In genomic region chr13:50635504-50635903, GRCh38 we compare ENCODE assay signal across 8 cellular contexts.
A peak's percentile ranks its signal among the peaks of the same experiment; 100 is the strongest.
DNase-seq lines count a peak whose midpoint lies in the region; ATAC-seq, FAIRE-seq and TF ChIP-seq lines count a peak whose summit lies in the region.

No MANE protein-coding gene starts in this region.

- TF ChIP-seq RAD21 in liver (IDR thresholded peaks at IDR 0.05) (peak; percentile 22 to 28), HepG2 (CRISPR knock-in tag; IDR thresholded peaks at IDR 0.05) (no peak)

- H3K79me2 ChIP-seq in HepG2 (ENCODE audit: insufficient read depth, low read length): no peaks in the 10 kb centered on the region

- H3K4me1 ChIP-seq in liver (ENCODE audit: control insufficient read depth in 4 of 4, insufficient read depth in 4 of 4, low read length in 3 of 4) (no peaks in the 10 kb centered on the region), HepG2 (ENCODE audit: insufficient read depth, low read length) (no peaks in the 10 kb centered on the region), transverse colon (no peaks in the 10 kb centered on the region)

- no TSS peak for BruUV-seq in HepG2 (replicated peaks; lab: Mats Ljungman, UMichigan)

- WGBS in liver: 35% methylated on average over 3 of the region's 3 CpGs
- WGBS in HepG2 (ENCODE audit: low lambda C conversion rate): 98% methylated on average over 3 of the region's 3 CpGs
- 43 to 59% methylated on average over 3 of the region's 3 CpGs for WGBS in transverse colon (ENCODE audit: low coverage in 1 of 2), 2 donors

- H3K27me3 Mint-ChIP-seq in activated T-cell treated with anti-CD3 and anti-CD28 coated beads, Interleukin-2, amount 50 U/mL, for 24 hours: no peaks in the 10 kb centered on the region

- no peak overlapping the region for H3K4me3 Mint-ChIP-seq in activated T-cell treated with anti-CD3 and anti-CD28 coated beads, Interleukin-2, amount 50 U/mL, for 24 hours

- H3K9me3 Mint-ChIP-seq in activated T-cell treated with anti-CD3 and anti-CD28 coated beads, Interleukin-2, amount 50 U/mL, for 24 hours: no peaks in the 10 kb centered on the region

- no peak for DNase-seq in HepG2 (ENCODE audit: low spot score)
- DNase-seq in MV-4-11 (lab: John Stamatoyannopoulos, UW): peak; percentile 99
- no peak for DNase-seq in Right ventricle myocardium superior
- DNase-seq in transverse colon: peak; percentile 18
- no peak for DNase-seq in activated T-cell treated with anti-CD3 and anti-CD28 coated beads, Interleukin-2, amount 50 U/mL, for 24 hours
- DNase-seq in dorsolateral prefrontal cortex: no peak

- ATAC-seq in HepG2: no peak
- ATAC-seq in Right ventricle myocardium superior (ENCODE audit: poor library complexity): peak; percentile 95
- no peak for ATAC-seq in HG03521 (IDR thresholded peaks at IDR 0.05; ENCODE audit: unreplicated experiment)

- H2AFZ ChIP-seq in HepG2 (ENCODE audit: low read length): no peak overlapping the region

- no peak for TF ChIP-seq CTCF in liver (IDR thresholded peaks at IDR 0.05; ENCODE audit: low read depth, low read length, missing input control)
- no peak for TF ChIP-seq CTCF in HepG2 (CRISPR knock-in tag; IDR thresholded peaks at IDR 0.05)
- no peak for TF ChIP-seq CTCF in transverse colon (IDR thresholded peaks at IDR 0.05)
- no peak for TF ChIP-seq CTCF in dorsolateral prefrontal cortex (IDR thresholded peaks at IDR 0.05 in 54 of 56, conservative IDR thresholded peaks at IDR 0.05 in 2 of 56; ENCODE audit: low read depth in 1 of 56, partially characterized antibody in 56 of 56)

- peaks cover 3% of the 10 kb centered on the region for H3K4me1 Mint-ChIP-seq in activated T-cell treated with anti-CD3 and anti-CD28 coated beads, Interleukin-2, amount 50 U/mL, for 24 hours (ENCODE audit: low read depth)

- H4K20me1 ChIP-seq in HepG2 (ENCODE audit: insufficient read depth, low read length): no peaks in the 10 kb centered on the region

- CTCF ChIA-PET in HepG2 (lab: Yijun Ruan, JAX; ENCODE audit: low intra/inter-chr PET ratio, low total read pairs): interaction anchor here (0.6 kb wide), 1 partner anchor 189 kb away, joined by 5 read pairs; no protein-coding TSS in a partner anchor

- TF ChIP-seq EP300 in HepG2 (IDR thresholded peaks at IDR 0.05; ENCODE audit: low read depth in 2 of 2, low read length in 2 of 2) (no peak), HepG2 (CRISPR knock-in tag; IDR thresholded peaks at IDR 0.05; ENCODE audit: borderline replicate concordance) (no peak), transverse colon (IDR thresholded peaks at IDR 0.05; ENCODE audit: low read depth) (no peak)

- H3K27ac ChIP-seq in liver (ENCODE audit: low read depth in 1 of 2, low read length in 2 of 2) (peak overlapping the region in 1 of 2 donors; percentile 19), HepG2 (ENCODE audit: extremely low read length, insufficient read depth, low read length) (no peak overlapping the region), transverse colon (peak overlapping the region in 2 of 4 donors; percentile 2 to 49), dorsolateral prefrontal cortex (peak overlapping the region in 13 of 59 donors; percentile 4 to 64 (median 25))

- no peak for FAIRE-seq in HepG2 (lab: Jason Lieb, UNC)

- H3K36me3 ChIP-seq in liver (ENCODE audit: control insufficient read depth in 4 of 4, insufficient read depth in 3 of 4, low read depth in 1 of 4, low read length in 3 of 4) (no peaks in the 10 kb centered on the region), HepG2 (replicated peaks in 1 of 2; ENCODE audit: control insufficient read depth in 1 of 2, insufficient read depth in 2 of 2, low read length in 2 of 2) (no peaks in the 10 kb centered on the region), transverse colon (no peaks in the 10 kb centered on the region)

- H3K4me2 ChIP-seq in HepG2 (ENCODE audit: low read depth, low read length): no peak overlapping the region

- H3K27ac Mint-ChIP-seq in activated T-cell treated with anti-CD3 and anti-CD28 coated beads, Interleukin-2, amount 50 U/mL, for 24 hours: no peak overlapping the region

- no peaks in the 10 kb centered on the region for H3K9me3 ChIP-seq in liver (ENCODE audit: control insufficient read depth in 4 of 4, low read length in 3 of 4)
- H3K9me3 ChIP-seq in HepG2 (ENCODE audit: low read length): no peaks in the 10 kb centered on the region
- H3K9me3 ChIP-seq in transverse colon: no peaks in the 10 kb centered on the region

- POLR2A ChIA-PET in HepG2 (lab: Yijun Ruan, JAX): no interaction called here

- TF ChIP-seq POLR2A in HepG2 (IDR thresholded peaks at IDR 0.05; ENCODE audit: insufficient read depth in 1 of 2, low read depth in 2 of 2, low read length in 2 of 2) (no peak), transverse colon (IDR thresholded peaks at IDR 0.05) (no peak)

- in situ Hi-C loops in HepG2 (cut with HindIII; ENCODE audit: extremely low pct_ligation_motif_present, low pct_unique_long_range_greater_than_20kb): no loop called here
- in situ Hi-C loops in transverse colon (cut with MboI; ENCODE audit: low pct_ligation_motif_present in 1 of 4, low pct_unique_long_range_greater_than_20kb in 1 of 4, low sequenced_read_pairs in 3 of 4): no loop called here

- intact Hi-C loops in HepG2 (cut with micrococcal nuclease; ENCODE audit: unreplicated experiment): no loop called here
- intact Hi-C loops in Right ventricle myocardium superior (cut with DNase I): no loop called here
- intact Hi-C loops in transverse colon (cut with DNase I; ENCODE audit: low total_unique reads): no loop called here
- intact Hi-C loops in dorsolateral prefrontal cortex (cut with DNase I): no loop called here

- no peak overlapping the region for H3K4me3 ChIP-seq in liver (ENCODE audit: low read depth in 1 of 3, low read length in 3 of 3)
- no peak overlapping the region for H3K4me3 ChIP-seq in HepG2 (replicated peaks in 1 of 3; ENCODE audit: insufficient read depth in 1 of 3, low read depth in 2 of 3, low read length in 3 of 3)
- no peak overlapping the region for H3K4me3 ChIP-seq in transverse colon
- H3K4me3 ChIP-seq in dorsolateral prefrontal cortex: no peak overlapping the region

- H3K27me3 ChIP-seq in liver (ENCODE audit: control insufficient read depth in 4 of 4, insufficient read depth in 4 of 4, low read length in 3 of 4) (no peaks in the 10 kb centered on the region), HepG2 (ENCODE audit: control insufficient read depth in 1 of 2, insufficient read depth in 2 of 2, low read length in 2 of 2) (no peaks in the 10 kb centered on the region), transverse colon (no peaks in the 10 kb centered on the region), dorsolateral prefrontal cortex (no peaks in the 10 kb centered on the region)

- H3K36me3 Mint-ChIP-seq in activated T-cell treated with anti-CD3 and anti-CD28 coated beads, Interleukin-2, amount 50 U/mL, for 24 hours (ENCODE audit: low read depth): no peaks in the 10 kb centered on the region

- H3K9ac ChIP-seq in liver (ENCODE audit: low read depth in 1 of 2, low read length in 2 of 2): no peak overlapping the region
- no peak overlapping the region for H3K9ac ChIP-seq in HepG2 (ENCODE audit: insufficient read depth, low read depth, low read length)

TF ChIP-seq in liver, 16 proteins besides CTCF, POLR2A, EP300 and RAD21 (continues in another document):
- TF ChIP-seq YY1 (IDR thresholded peaks at IDR 0.05) (peak; percentile 35), REST (IDR thresholded peaks at IDR 0.05) (no peak)

TF ChIP-seq in HepG2, 621 proteins besides CTCF, POLR2A, EP300 and RAD21 (continues in another document):
- TF ChIP-seq MEF2D (CRISPR knock-in tag; IDR thresholded peaks at IDR 0.05): no peak
- TF ChIP-seq ZNF264 (CRISPR knock-in tag; IDR thresholded peaks at IDR 0.05): no peak
- TF ChIP-seq THAP8 (CRISPR knock-in tag; IDR thresholded peaks at IDR 0.05; ENCODE audit: borderline replicate concordance): no peak
- no peak for TF ChIP-seq DZIP1 (CRISPR knock-in tag; IDR thresholded peaks at IDR 0.05)
- TF ChIP-seq BATF2 (CRISPR knock-in tag; IDR thresholded peaks at IDR 0.05): no peak
- no peak for TF ChIP-seq NFE2L2 (IDR thresholded peaks at IDR 0.05; ENCODE audit: low read length)
- TF ChIP-seq FOXA3 (CRISPR knock-in tag; IDR thresholded peaks at IDR 0.05): no peak

Comparison
In these comparisons a context has a peak if more than half of its experiments do, and no peak if none do; other contexts are left out.
1. DNase-seq: peak in MV-4-11 (single experiment) and transverse colon (single experiment); none in HepG2 (single experiment), Right ventricle myocardium superior (single experiment), activated T-cell treated with anti-CD3 and anti-CD28 coated beads, Interleukin-2, amount 50 U/mL, for 24 hours (single experiment) and dorsolateral prefrontal cortex (0 of 10).